ENCODE assay signal across 8 cellular contexts in the genomic region with DNA sequence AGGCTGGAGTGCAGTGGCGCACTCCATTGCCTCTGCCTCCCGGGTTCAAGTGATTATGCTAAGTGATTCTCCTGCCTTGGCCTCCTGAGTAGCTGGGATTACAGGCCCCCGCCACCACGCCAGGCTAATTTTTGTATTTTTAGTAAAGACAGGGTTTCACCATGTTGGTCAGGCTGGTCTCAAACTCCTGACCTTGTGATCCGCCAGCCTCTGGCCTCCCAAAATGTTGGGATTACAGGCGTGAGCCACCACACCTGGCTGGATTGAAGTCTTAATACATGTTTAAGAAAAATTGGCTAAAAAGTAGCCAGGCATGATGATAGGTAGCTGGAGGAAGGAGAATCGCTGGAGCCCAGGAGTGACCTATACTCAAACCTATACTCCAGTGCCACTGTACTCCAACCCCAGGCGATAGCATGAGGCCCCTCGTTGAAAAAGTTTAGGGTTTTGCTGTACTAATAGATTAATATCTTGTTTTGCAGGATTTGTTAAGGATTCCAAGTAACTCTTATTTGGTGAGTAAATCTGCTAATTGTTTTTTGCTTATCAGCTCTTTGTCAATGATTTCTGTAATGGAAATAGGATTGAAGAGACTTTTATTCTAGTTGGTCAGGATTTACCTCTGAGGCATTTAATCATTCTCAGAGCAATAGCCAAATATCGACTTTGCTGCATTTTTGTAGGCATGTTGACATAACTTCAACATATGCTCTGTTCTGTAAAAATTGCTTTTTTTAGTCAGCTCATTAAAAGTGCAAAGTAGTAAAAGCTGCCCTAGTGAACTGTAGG. TPM values are rescaled to one million over a fixed set of nuclear protein-coding genes. Genes with fewer than 3 reads are reported as not detected.
DNase-seq lines count a peak whose midpoint lies in the region; ATAC-seq lines count a peak whose summit lies in the region.

No MANE protein-coding gene starts in this region.

- H3K9me3 Mint-ChIP-seq in T-helper 1 cell treated with Interleukin-12 subunit alpha and Interleukin-12 subunit beta and Interleukin-4 antibody, amounts not matched to agents 30 μg/mL and 1 μg/mL, for 36 hours = no peaks in the 10 kb centered on the region
- H3K9me3 Mint-ChIP-seq in activated CD8-positive, alpha-beta memory T cell treated with anti-CD3 and anti-CD28 coated beads, Interleukin-2, amount 10 ng/mL, durations not matched to agents 7 days and 5 days (ENCODE audit: low read depth) = no peaks in the 10 kb centered on the region
- H3K9me3 Mint-ChIP-seq in stimulated activated naive CD8-positive, alpha-beta T cell treated with anti-CD3 and anti-CD28 coated beads, Interleukin-15, Interleukin-2, amounts not matched to agents 100 ng/mL and 50 ng/mL, for 24 hours = no peaks in the 10 kb centered on the region

- CTCF ChIA-PET in activated CD8-positive, alpha-beta memory T cell treated with anti-CD3 and anti-CD28 coated beads, Interleukin-2, amount 10 ng/mL, durations not matched to agents 7 days and 5 days (lab: Charles Lee) = interaction anchor here (0.9 to 3.2 kb wide), 7 partner anchors 9 to 259 kb away, joined by 3 to 19 read pairs (median 6); a partner anchor contains a TSS

- H3K4me3 Mint-ChIP-seq in T-helper 1 cell treated with Interleukin-12 subunit alpha and Interleukin-12 subunit beta and Interleukin-4 antibody, amounts not matched to agents 30 μg/mL and 1 μg/mL, for 36 hours = peak overlapping the region; percentile 99
- peak overlapping the region; percentile 98 for H3K4me3 Mint-ChIP-seq in activated CD8-positive, alpha-beta memory T cell treated with anti-CD3 and anti-CD28 coated beads, Interleukin-2, amount 10 ng/mL, durations not matched to agents 7 days and 5 days
- H3K4me3 Mint-ChIP-seq in stimulated activated naive CD8-positive, alpha-beta T cell treated with anti-CD3 and anti-CD28 coated beads, Interleukin-15, Interleukin-2, amounts not matched to agents 100 ng/mL and 50 ng/mL, for 24 hours = peak overlapping the region; percentile 100

- ATAC-seq in activated CD8-positive, alpha-beta memory T cell treated with anti-CD3 and anti-CD28 coated beads, Interleukin-2, amount 10 ng/mL, durations not matched to agents 7 days and 5 days = no peak
- no peak for ATAC-seq in HG02588 (IDR thresholded peaks at IDR 0.05; ENCODE audit: unreplicated experiment)

- peaks cover 44% of the 10 kb centered on the region for H3K4me1 Mint-ChIP-seq in T-helper 1 cell treated with Interleukin-12 subunit alpha and Interleukin-12 subunit beta and Interleukin-4 antibody, amounts not matched to agents 30 μg/mL and 1 μg/mL, for 36 hours (ENCODE audit: low read depth)
- H3K4me1 Mint-ChIP-seq in activated CD8-positive, alpha-beta memory T cell treated with anti-CD3 and anti-CD28 coated beads, Interleukin-2, amount 10 ng/mL, durations not matched to agents 7 days and 5 days = peaks cover 50% of the 10 kb centered on the region
- H3K4me1 Mint-ChIP-seq in stimulated activated naive CD8-positive, alpha-beta T cell treated with anti-CD3 and anti-CD28 coated beads, Interleukin-15, Interleukin-2, amounts not matched to agents 100 ng/mL and 50 ng/mL, for 24 hours (ENCODE audit: low read depth) = peaks cover 63% of the 10 kb centered on the region

- DNase-seq in T-helper 1 cell (no peak), NCI-H1930 (lab: John Stamatoyannopoulos, UW) (no peak), UCSD-AML1 (lab: John Stamatoyannopoulos, UW; ENCODE audit: unreplicated experiment) (no peak)
- DNase-seq in activated CD8-positive, alpha-beta memory T cell treated with anti-CD3 and anti-CD28 coated beads, Interleukin-2, amount 10 ng/mL, durations not matched to agents 7 days and 5 days = no peak

- peak overlapping the region; percentile 98 for H3K27ac Mint-ChIP-seq in T-helper 1 cell treated with Interleukin-12 subunit alpha and Interleukin-12 subunit beta and Interleukin-4 antibody, amounts not matched to agents 30 μg/mL and 1 μg/mL, for 36 hours
- peak overlapping the region; percentile 99 for H3K27ac Mint-ChIP-seq in activated CD8-positive, alpha-beta memory T cell treated with anti-CD3 and anti-CD28 coated beads, Interleukin-2, amount 10 ng/mL, durations not matched to agents 7 days and 5 days
- H3K27ac Mint-ChIP-seq in stimulated activated naive CD8-positive, alpha-beta T cell treated with anti-CD3 and anti-CD28 coated beads, Interleukin-15, Interleukin-2, amounts not matched to agents 100 ng/mL and 50 ng/mL, for 24 hours = peak overlapping the region; percentile 100

- peaks cover 64% of the 10 kb centered on the region for H3K36me3 Mint-ChIP-seq in T-helper 1 cell treated with Interleukin-12 subunit alpha and Interleukin-12 subunit beta and Interleukin-4 antibody, amounts not matched to agents 30 μg/mL and 1 μg/mL, for 36 hours (ENCODE audit: low read depth)
- peaks cover 65% of the 10 kb centered on the region for H3K36me3 Mint-ChIP-seq in activated CD8-positive, alpha-beta memory T cell treated with anti-CD3 and anti-CD28 coated beads, Interleukin-2, amount 10 ng/mL, durations not matched to agents 7 days and 5 days
- peaks cover 72% of the 10 kb centered on the region for H3K36me3 Mint-ChIP-seq in stimulated activated naive CD8-positive, alpha-beta T cell treated with anti-CD3 and anti-CD28 coated beads, Interleukin-15, Interleukin-2, amounts not matched to agents 100 ng/mL and 50 ng/mL, for 24 hours (ENCODE audit: low read depth)

- H3K27me3 Mint-ChIP-seq in T-helper 1 cell treated with Interleukin-12 subunit alpha and Interleukin-12 subunit beta and Interleukin-4 antibody, amounts not matched to agents 30 μg/mL and 1 μg/mL, for 36 hours (ENCODE audit: low read depth) = no peaks in the 10 kb centered on the region
- peaks cover 2% of the 10 kb centered on the region for H3K27me3 Mint-ChIP-seq in activated CD8-positive, alpha-beta memory T cell treated with anti-CD3 and anti-CD28 coated beads, Interleukin-2, amount 10 ng/mL, durations not matched to agents 7 days and 5 days
- peaks cover 9% of the 10 kb centered on the region for H3K27me3 Mint-ChIP-seq in stimulated activated naive CD8-positive, alpha-beta T cell treated with anti-CD3 and anti-CD28 coated beads, Interleukin-15, Interleukin-2, amounts not matched to agents 100 ng/mL and 50 ng/mL, for 24 hours

- H3K4me3 ChIP-seq in iPS-18c (ENCODE audit: insufficient read depth, low read depth, low read length) = peak overlapping the region; percentile 83

- no peaks in the 10 kb centered on the region for H3K9me3 ChIP-seq in iPS-18c (ENCODE audit: control insufficient read depth, insufficient read depth, low read length)

RNA-seq across cellular contexts. Expression of a gene that starts 2.0 kb away (rescaled TPM):
- 10 to 100 TPM; 61.4 to 77.6 TPM for total RNA-seq in activated CD8-positive, alpha-beta memory T cell treated with anti-CD3 and anti-CD28 coated beads, Interleukin-2, amount 10 ng/mL, durations not matched to agents 7 days and 5 days

RNA-seq across cellular contexts. Expression of a gene that starts 45.0 kb away (rescaled TPM):
- 10 to 100 TPM; 52.8 to 55.2 TPM for total RNA-seq in activated CD8-positive, alpha-beta memory T cell treated with anti-CD3 and anti-CD28 coated beads, Interleukin-2, amount 10 ng/mL, durations not matched to agents 7 days and 5 days
